10 cellular contexts compared by ENCODE assay signal in genomic region chr1:1436634-1437032, GRCh38. TPM values are rescaled to one million over a fixed set of nuclear protein-coding genes. Genes with fewer than 3 reads are reported as not detected.
DNase-seq lines count a peak whose midpoint lies in the region; ATAC-seq and TF ChIP-seq lines count a peak whose summit lies in the region.
"Had no signal": no experiment of that assay in that cellular context is flagged by ENCODE, and none has a peak within 500 bp of the region (broad histone marks: within the 10 kb centered on the region; RNA-seq: fewer than 3 reads in every experiment).

No MANE protein-coding gene starts in this region.

- 82 to 84% methylated on average over 7 of the region's 7 CpGs for WGBS in testis, 2 donors

- peaks cover 75% of the 10 kb centered on the region for H3K4me1 ChIP-seq in left ventricle myocardium inferior
- H3K4me1 ChIP-seq in mucosa of rectum (ENCODE audit: control insufficient read depth in 2 of 2, insufficient read depth in 2 of 2, low read length in 2 of 2) = peaks cover 60 to 61% of the 10 kb centered on the region in 2 donors
- peaks cover 58% of the 10 kb centered on the region for H3K4me1 ChIP-seq in upper lobe of right lung
- peaks cover 72% of the 10 kb centered on the region for H3K4me1 ChIP-seq in testis

- ATAC-seq in Right ventricle myocardium inferior (no peak), upper lobe of right lung (no peak), GM19023 (IDR thresholded peaks at IDR 0.05; ENCODE audit: unreplicated experiment) (no peak)
- ATAC-seq: CD8-positive, alpha-beta T cell had no signal

- intact Hi-C loops in left ventricle myocardium inferior (cut with micrococcal nuclease) = no loop called here
- intact Hi-C loops in Right ventricle myocardium inferior (cut with DNase I) = no loop called here
- intact Hi-C loops in dorsolateral prefrontal cortex (cut with DNase I) = loop anchor here (2.0 to 5.0 kb wide), 2 partner anchors 34 to 70 kb away; no protein-coding TSS in a partner anchor
- intact Hi-C loops in upper lobe of right lung (cut with DNase I) = no loop called here
- intact Hi-C loops in testis (cut with DNase I; ENCODE audit: low total_unique reads) = no loop called here

- H3K27me3 ChIP-seq in left ventricle myocardium inferior (ENCODE audit: low read depth) = peaks cover 39% of the 10 kb centered on the region
- no peaks in the 10 kb centered on the region for H3K27me3 ChIP-seq in dorsolateral prefrontal cortex
- H3K27me3 ChIP-seq in mucosa of rectum (ENCODE audit: control insufficient read depth in 2 of 2, insufficient read depth in 2 of 2, low read length in 2 of 2) = peaks cover 4% of the 10 kb centered on the region in 2 donors
- no peaks in the 10 kb centered on the region for H3K27me3 ChIP-seq in upper lobe of right lung
- H3K27me3 ChIP-seq in testis = no peaks in the 10 kb centered on the region

- H3K4me3 ChIP-seq in left ventricle myocardium inferior (peak overlapping the region; percentile 71), dorsolateral prefrontal cortex (peak overlapping the region; percentile 39 to 82 (median 67)), mucosa of rectum (ENCODE audit: low read length in 2 of 2) (peak overlapping the region; percentile 47 to 57), upper lobe of right lung (peak overlapping the region; percentile 57), testis (peak overlapping the region in 1 of 2 donors; percentile 59)

- no peak for TF ChIP-seq POLR2A in testis (IDR thresholded peaks at IDR 0.05)

- TF ChIP-seq CTCF in left ventricle myocardium inferior (IDR thresholded peaks at IDR 0.05; ENCODE audit: borderline replicate concordance) (no peak), dorsolateral prefrontal cortex (IDR thresholded peaks at IDR 0.05 in 54 of 56, conservative IDR thresholded peaks at IDR 0.05 in 2 of 56; ENCODE audit: low read depth in 1 of 56, partially characterized antibody in 56 of 56) (no peak), upper lobe of right lung (IDR thresholded peaks at IDR 0.05) (no peak), testis (IDR thresholded peaks at IDR 0.05) (no peak)

- no peaks in the 10 kb centered on the region for H3K9me3 ChIP-seq in left ventricle myocardium inferior (replicated peaks)
- no peaks in the 10 kb centered on the region for H3K9me3 ChIP-seq in mucosa of rectum (ENCODE audit: control insufficient read depth in 2 of 2, low read length in 2 of 2)
- H3K9me3 ChIP-seq in upper lobe of right lung = no peaks in the 10 kb centered on the region
- no peaks in the 10 kb centered on the region for H3K9me3 ChIP-seq in testis

- no peaks in the 10 kb centered on the region for H3K36me3 ChIP-seq in left ventricle myocardium inferior
- no peaks in the 10 kb centered on the region for H3K36me3 ChIP-seq in mucosa of rectum (ENCODE audit: control insufficient read depth in 2 of 2, insufficient read depth in 2 of 2, low read length in 2 of 2)
- no peaks in the 10 kb centered on the region for H3K36me3 ChIP-seq in upper lobe of right lung
- no peaks in the 10 kb centered on the region for H3K36me3 ChIP-seq in testis (ENCODE audit: low read depth, missing control alignments)

- DNase-seq in left ventricle myocardium inferior = no peak
- DNase-seq in Right ventricle myocardium inferior (ENCODE audit: missing footprints) = no peak
- DNase-seq in dorsolateral prefrontal cortex = no peak
- DNase-seq in upper lobe of right lung = no peak
- DNase-seq in NCI-H510A (lab: John Stamatoyannopoulos, UW) = no peak
- DNase-seq in testis = no peak
- DNase-seq: activated CD4-positive, alpha-beta memory T cell treated with anti-CD3 and anti-CD28 coated beads, Interleukin-2, amount 10 ng/mL, durations not matched to agents 7 days and 5 days; CD8-positive, alpha-beta T cell had no signal

- H3K27ac ChIP-seq in left ventricle myocardium inferior (replicated peaks) (peak overlapping the region; percentile 97), dorsolateral prefrontal cortex (peak overlapping the region in 48 of 59 donors; percentile 11 to 100 (median 94)), mucosa of rectum (ENCODE audit: low read depth in 2 of 2, low read length in 2 of 2) (no peak overlapping the region), upper lobe of right lung (no peak overlapping the region), testis (no peak overlapping the region)

- peak overlapping the region; percentile 32 to 39 for H3K9ac ChIP-seq in mucosa of rectum (ENCODE audit: low read depth in 1 of 2, low read length in 2 of 2)

RNA-seq across cellular contexts. Expression of gene VWA1, which starts 1.1 kb away (rescaled TPM):
- total RNA-seq in left ventricle myocardium inferior (13.7 TPM), Right ventricle myocardium inferior (20.5 TPM), dorsolateral prefrontal cortex (100 to 1,000 TPM in 33 of 120 experiments, 10 to 100 TPM in 87; 27.4 to 258 (median 73.3) TPM), upper lobe of right lung (87.4 TPM), testis (10 to 100 TPM; 64.0 to 90.6 TPM)
- polyA plus RNA-seq in testis (ENCODE audit: insufficient read depth, low read depth, low replicate concordance) = 46.6 TPM
- total RNA-seq: CD8-positive, alpha-beta T cell had no signal

RNA-seq across cellular contexts. Expression of gene ATAD3C, which starts 12.9 kb away (rescaled TPM):
- total RNA-seq in left ventricle myocardium inferior (2.8 TPM), Right ventricle myocardium inferior (1.8 TPM), dorsolateral prefrontal cortex (10 to 100 TPM in 10 of 120 experiments, 1 to 10 TPM in 109, under 1 TPM in 1; 0.94 to 16.5 (median 3.5) TPM), upper lobe of right lung (10.4 TPM), testis (1 to 10 TPM; 1.3 to 3.0 TPM)
- 1.5 TPM for polyA plus RNA-seq in testis (ENCODE audit: insufficient read depth, low read depth, low replicate concordance)

RNA-seq across cellular contexts. Expression of gene ANKRD65, which starts 15.6 kb away (rescaled TPM):
- total RNA-seq in left ventricle myocardium inferior (1.7 TPM), Right ventricle myocardium inferior (3.0 TPM), dorsolateral prefrontal cortex (10 to 100 TPM in 118 of 120 experiments, 1 to 10 TPM in 2; 4.0 to 63.5 (median 26.5) TPM), upper lobe of right lung (21.5 TPM), testis (10 to 100 TPM; 10.4 to 14.7 TPM)
- 10.0 TPM for polyA plus RNA-seq in testis (ENCODE audit: insufficient read depth, low read depth, low replicate concordance)
- total RNA-seq: activated CD4-positive, alpha-beta memory T cell treated with anti-CD3 and anti-CD28 coated beads, Interleukin-2, amount 10 ng/mL, durations not matched to agents 7 days and 5 days; CD8-positive, alpha-beta T cell had no signal

RNA-seq across cellular contexts. Expression of gene MRPL20, which starts 29.5 kb away (rescaled TPM):
- total RNA-seq in left ventricle myocardium inferior = 135 TPM
- 140 TPM for total RNA-seq in Right ventricle myocardium inferior
- total RNA-seq in dorsolateral prefrontal cortex = 100 to 1,000 TPM in 12 of 120 experiments, 10 to 100 TPM in 108; 56.0 to 114 (median 86.3) TPM
- total RNA-seq in upper lobe of right lung = 80.7 TPM
- total RNA-seq in testis = 100 to 1,000 TPM; 104 to 123 TPM
- polyA plus RNA-seq in testis (ENCODE audit: insufficient read depth, low read depth, low replicate concordance) = 110 TPM

RNA-seq across cellular contexts. Expression of gene ATAD3B, which starts 34.9 kb away (rescaled TPM):
- total RNA-seq in left ventricle myocardium inferior = 8.3 TPM
- total RNA-seq in Right ventricle myocardium inferior = 9.0 TPM
- total RNA-seq in dorsolateral prefrontal cortex = 10 to 100 TPM in 118 of 120 experiments, 1 to 10 TPM in 2; 9.5 to 47.1 (median 24.6) TPM
- total RNA-seq in upper lobe of right lung = 24.3 TPM
- total RNA-seq in testis = 10 to 100 TPM; 46.3 to 55.6 TPM
- 19.1 TPM for polyA plus RNA-seq in testis (ENCODE audit: insufficient read depth, low read depth, low replicate concordance)

Comparison
In these comparisons a context has a peak if more than half of its experiments do, and no peak if none do; other contexts are left out.
1. H3K27ac ChIP-seq: peak in left ventricle myocardium inferior (single experiment) and dorsolateral prefrontal cortex (48 of 59); none in mucosa of rectum (0 of 2), upper lobe of right lung (single experiment) and testis (0 of 2).
2. intact Hi-C loops: an anchor here in dorsolateral prefrontal cortex (2.0 to 5.0 kb wide); none called in left ventricle myocardium inferior, Right ventricle myocardium inferior, upper lobe of right lung and testis.